8 cellular contexts compared by ENCODE assay signal in genomic region chr4:54233128-54233696, GRCh38. TPM values are rescaled to one million over a fixed set of nuclear protein-coding genes. Genes with fewer than 3 reads are reported as not detected.
DNase-seq lines count a peak whose midpoint lies in the region; ATAC-seq and FAIRE-seq lines count a peak whose summit lies in the region.

No MANE protein-coding gene starts in this region.

- H2BK5ac ChIP-seq in neuronal stem cell (ENCODE audit: low read length), result peak overlapping the region; percentile 91

- no peak overlapping the region for H3K27ac ChIP-seq in SJSA1
- peak overlapping the region; percentile 77 for H3K27ac ChIP-seq in neuronal stem cell (replicated peaks; ENCODE audit: low read length)
- peak overlapping the region; percentile 37 for H3K27ac ChIP-seq in subcutaneous abdominal adipose tissue (ENCODE audit: low read depth, low read length)

- H4K8ac ChIP-seq in neuronal stem cell (ENCODE audit: low read depth, low read length), result no peak overlapping the region

- no peak for FAIRE-seq in frontal cortex (lab: Jason Lieb, UNC)

- H3K9ac ChIP-seq in neuronal stem cell (ENCODE audit: low read depth, low read length, poor library complexity) (peak overlapping the region; percentile 93), subcutaneous abdominal adipose tissue (ENCODE audit: low read length in 5 of 5) (peak overlapping the region in 3 of 5 donors; percentile 30 to 74 (median 51))

- H3K4me3 ChIP-seq in SJSA1 (peak overlapping the region; percentile 43), neuronal stem cell (ENCODE audit: low read length in 2 of 2) (peak overlapping the region; percentile 59 to 93), subcutaneous abdominal adipose tissue (ENCODE audit: low read depth in 1 of 5, low read length in 5 of 5) (peak overlapping the region in 4 of 5 donors; percentile 48 to 74 (median 66))

- no peaks in the 10 kb centered on the region for H3K79me1 ChIP-seq in neuronal stem cell (ENCODE audit: low read depth, low read length)

- DNase-seq in Daoy (ENCODE audit: low read depth) (peak; percentile 83), Kasumi-1 (lab: John Stamatoyannopoulos, UW) (peak; percentile 96 to 97), SJSA1 (ENCODE audit: low read depth in 1 of 2, low spot score in 2 of 2) (peak; percentile 86 to 87), frontal cortex (ENCODE audit: low spot score in 2 of 2) (peak; percentile 85 to 90), neuronal stem cell (ENCODE audit: low spot score) (peak; percentile 86)
- peak; percentile 30 for DNase-seq in activated gamma-delta T cell treated with anti-CD3 and anti-CD28 coated beads, Interleukin-2, amount 50 U/mL, for 16 hours (ENCODE audit: low read depth)

- H3K9me3 ChIP-seq in SJSA1 (replicated peaks), result no peaks in the 10 kb centered on the region; the same call in 1 of the 2 replicates
- peaks cover 0 to 1% of the 10 kb centered on the region in 2 donors for H3K9me3 ChIP-seq in neuronal stem cell (replicated peaks in 1 of 2; ENCODE audit: control insufficient read depth in 2 of 2, insufficient read depth in 1 of 2, low read depth in 1 of 2, low read length in 2 of 2)
- no peaks in the 10 kb centered on the region for H3K9me3 ChIP-seq in subcutaneous abdominal adipose tissue (ENCODE audit: control insufficient read depth in 5 of 5, low read length in 5 of 5)

- no peak overlapping the region for H2BK120ac ChIP-seq in neuronal stem cell (ENCODE audit: low read depth, low read length)

- peaks cover 6% of the 10 kb centered on the region; the same call in 1 of the 2 replicates for H3K36me3 ChIP-seq in SJSA1
- H3K36me3 ChIP-seq in neuronal stem cell (replicated peaks in 1 of 2; ENCODE audit: control insufficient read depth in 2 of 2, insufficient read depth in 2 of 2, low read length in 2 of 2), result no peaks in the 10 kb centered on the region
- H3K36me3 ChIP-seq in subcutaneous abdominal adipose tissue (ENCODE audit: control insufficient read depth in 5 of 5, insufficient read depth in 5 of 5, low read length in 5 of 5), result no peaks in the 10 kb centered on the region

- WGBS in neuronal stem cell (ENCODE audit: extremely low coverage in 2 of 2, insufficient read length in 2 of 2, insufficient replicate concordance in 1 of 2), 2 donors, result no CpG with 5 or more reads among the region's 59 CpGs

- peak overlapping the region; percentile 99 for H3K18ac ChIP-seq in neuronal stem cell (ENCODE audit: low read length)

- H2AFZ ChIP-seq in neuronal stem cell (ENCODE audit: low read length), result peak overlapping the region; percentile 99

- H2AK5ac ChIP-seq in neuronal stem cell (ENCODE audit: low read depth, low read length), result no peak overlapping the region

- H3K27me3 ChIP-seq in SJSA1 (replicated peaks) (no peaks in the 10 kb centered on the region), neuronal stem cell (ENCODE audit: control insufficient read depth in 3 of 3, insufficient read depth in 3 of 3, low read depth in 1 of 3, low read length in 3 of 3) (peaks cover 26 to 53% (median 51%) of the 10 kb centered on the region in 3 experiments), subcutaneous abdominal adipose tissue (ENCODE audit: control insufficient read depth in 5 of 5, insufficient read depth in 4 of 5, low read length in 5 of 5) (peaks cover 27 to 45% (median 37%) of the 10 kb centered on the region in 5 donors)

- ATAC-seq in GM21825 (IDR thresholded peaks at IDR 0.05; ENCODE audit: unreplicated experiment), result peak; percentile 91

- peak overlapping the region; percentile 52 for H3K23ac ChIP-seq in neuronal stem cell (ENCODE audit: low read depth, low read length, poor library complexity)

- no peak overlapping the region for H3K14ac ChIP-seq in neuronal stem cell (ENCODE audit: low read length)

- peak overlapping the region; percentile 98 for H3K4ac ChIP-seq in neuronal stem cell (ENCODE audit: low read length)

- peak overlapping the region; percentile 87 for H3K4me2 ChIP-seq in neuronal stem cell (ENCODE audit: insufficient read depth, low read length, poor library complexity, severe bottlenecking)

- no peak overlapping the region for H2BK12ac ChIP-seq in neuronal stem cell (ENCODE audit: low read length)

- H2BK15ac ChIP-seq in neuronal stem cell (ENCODE audit: low read length), result peak overlapping the region; percentile 2

- H4K91ac ChIP-seq in neuronal stem cell (ENCODE audit: low read depth, low read length, poor library complexity), result peak overlapping the region; percentile 62

- peaks cover 26% of the 10 kb centered on the region for H3K4me1 ChIP-seq in SJSA1 (replicated peaks)
- H3K4me1 ChIP-seq in neuronal stem cell (ENCODE audit: control insufficient read depth in 2 of 2, insufficient read depth in 1 of 2, low read depth in 1 of 2, low read length in 2 of 2), result peaks cover 0 to 9% of the 10 kb centered on the region in 2 donors
- H3K4me1 ChIP-seq in subcutaneous abdominal adipose tissue (ENCODE audit: control insufficient read depth in 5 of 5, insufficient read depth in 5 of 5, low read length in 5 of 5), result peaks cover 0 to 48% (median 47%) of the 10 kb centered on the region in 5 donors

RNA-seq across cellular contexts. Expression of gene PDGFRA, which starts 4.1 kb away (rescaled TPM):
- total RNA-seq in Daoy (2014; rRNA removed; shearing (Covaris generic)), result 1.5 and 2.2 TPM in 2 replicates
- 18.0 and 26.2 TPM in 2 replicates for total RNA-seq in SJSA1 (2014; rRNA removed; shearing (Covaris generic))
- total RNA-seq in frontal cortex, result 64.0 TPM
- 0.56 TPM for polyA plus RNA-seq in neuronal stem cell (2013, experiment 1 of 2)
- 0.66 TPM for polyA plus RNA-seq in neuronal stem cell (2013, experiment 2 of 2)

Comparison
In these comparisons a context has a peak if more than half of its experiments do, and no peak if none do; other contexts are left out.
1. DNase-seq: peak in every context shown above with its lines; median percentile 96 in Kasumi-1; 88 in frontal cortex; 86 in SJSA1; 86 in neuronal stem cell; 83 in Daoy; 30 in activated gamma-delta T cell treated with anti-CD3 and anti-CD28 coated beads, Interleukin-2, amount 50 U/mL, for 16 hours.